Comparison of ENCODE assay signal across 11 cellular contexts in genomic region chr20:54479138-54479906, GRCh38. TPM values are rescaled to one million over a fixed set of nuclear protein-coding genes. Genes with fewer than 3 reads are reported as not detected.
DNase-seq lines count a peak whose midpoint lies in the region; ATAC-seq and TF ChIP-seq lines count a peak whose summit lies in the region.
"Had no signal": no experiment of that assay in that cellular context is flagged by ENCODE, and none has a peak within 500 bp of the region (broad histone marks: within the 10 kb centered on the region; RNA-seq: fewer than 3 reads in every experiment).

No MANE protein-coding gene starts in this region.

- ATAC-seq in HG02938 (IDR thresholded peaks at IDR 0.05; ENCODE audit: unreplicated experiment) = peak; percentile 73

- no peaks in the 10 kb centered on the region for H3K9me3 ChIP-seq in stomach

- peaks cover 6% of the 10 kb centered on the region for H3K4me1 Mint-ChIP-seq in endothelial cell (ENCODE audit: unreplicated experiment)

- no peaks in the 10 kb centered on the region for H3K36me3 Mint-ChIP-seq in endothelial cell (ENCODE audit: low read depth, unreplicated experiment)

- peaks cover 12 to 24% (median 20%) of the 10 kb centered on the region in 4 donors for H3K4me1 ChIP-seq in stomach

- no peak for TF ChIP-seq POLR2A in stomach (IDR thresholded peaks at IDR 0.05)

- no peak overlapping the region for H3K4me3 Mint-ChIP-seq in endothelial cell (ENCODE audit: unreplicated experiment)

- intact Hi-C loops in stomach (cut with DNase I; ENCODE audit: low total_unique reads) = no loop called here

- H3K27ac Mint-ChIP-seq in endothelial cell (ENCODE audit: unreplicated experiment) = no peak overlapping the region
- H3K27ac Mint-ChIP-seq: activated naive CD4-positive, alpha-beta T cell treated with anti-CD3 and anti-CD28 coated beads, Interleukin-2, amount 50 U/mL, for 72 hours had no signal

- H3K27me3 Mint-ChIP-seq in endothelial cell (ENCODE audit: unreplicated experiment) = peaks cover 3% of the 10 kb centered on the region

- H3K36me3 ChIP-seq in stomach = no peaks in the 10 kb centered on the region

- DNase-seq in GM12865 (ENCODE audit: low read depth) = no peak
- DNase-seq in SW480 (ENCODE audit: low spot score) = peak; percentile 51
- DNase-seq in islet precursor cell = peak; percentile 63
- no peak for DNase-seq in GM13976 (ENCODE audit: low spot score)
- no peak for DNase-seq in CD1c-positive myeloid dendritic cell (ENCODE audit: extremely low spot score)
- no peak for DNase-seq in endothelial cell (ENCODE audit: low spot score)
- no peak for DNase-seq in stomach
- DNase-seq: foreskin melanocyte, NCI-H510A treated with DMSO at 0.1 percent for 48 hours had no signal

- in situ Hi-C loops in GM13976 (cut with MboI; ENCODE audit: low sequenced_read_pairs, unreplicated experiment) = no loop called here

- 27 to 43% (median 35%) methylated on average over 9 of the region's 9 CpGs for WGBS in stomach, 5 donors

- no peak for TF ChIP-seq EP300 in stomach (IDR thresholded peaks at IDR 0.05)

- TF ChIP-seq CTCF in GM12865 (IDR thresholded peaks at IDR 0.05; ENCODE audit: insufficient read depth, low read depth, low read length, missing control alignments) (peak; percentile 8), GM13976 (IDR thresholded peaks at IDR 0.05; ENCODE audit: borderline replicate concordance, control extremely low read depth, extremely low read depth, insufficient read depth, missing control alignments) (no peak), endothelial cell (IDR thresholded peaks at IDR 0.05; ENCODE audit: unreplicated experiment) (no peak), stomach (IDR thresholded peaks at IDR 0.05) (no peak)

- H3K9me3 Mint-ChIP-seq in endothelial cell (ENCODE audit: unreplicated experiment) = no peaks in the 10 kb centered on the region

- H3K27me3 ChIP-seq in stomach = peaks cover 0 to 40% (median 32%) of the 10 kb centered on the region in 3 donors

- H3K4me3 ChIP-seq in GM12865 (ENCODE audit: low read depth, low read length) (no peak overlapping the region), stomach (no peak overlapping the region)

- no peak overlapping the region for H3K27ac ChIP-seq in stomach

RNA-seq across cellular contexts. Expression of gene DOK5, which starts 3.9 kb away (rescaled TPM):
- total RNA-seq in endothelial cell (ENCODE audit: unreplicated experiment) (0.26 TPM), stomach (1 to 10 TPM in 1 of 5 donors, not detected in 4; 4.4 TPM)
- 1 to 10 TPM in 1 of 3 donors, under 1 TPM in 2; 0.58 to 1.6 (median 0.61) TPM for polyA plus RNA-seq in stomach

Comparison
In these comparisons a context has a peak if more than half of its experiments do, and no peak if none do; other contexts are left out.
1. DNase-seq: peak in SW480 (single experiment) and islet precursor cell (single experiment); none in GM12865 (single experiment), GM13976 (single experiment), CD1c-positive myeloid dendritic cell (single experiment), endothelial cell (single experiment) and stomach (single experiment).